ENCODE assay signal across 1 cellular context in genomic region chr2:235637906-235638305, GRCh38.
TF ChIP-seq lines count a peak whose summit lies in the region.

No MANE protein-coding gene starts in this region.

TF ChIP-seq in IMR-90, 13 proteins besides CTCF, POLR2A, EP300 and RAD21 (continued from another document):
- TF ChIP-seq, protein P1, sequence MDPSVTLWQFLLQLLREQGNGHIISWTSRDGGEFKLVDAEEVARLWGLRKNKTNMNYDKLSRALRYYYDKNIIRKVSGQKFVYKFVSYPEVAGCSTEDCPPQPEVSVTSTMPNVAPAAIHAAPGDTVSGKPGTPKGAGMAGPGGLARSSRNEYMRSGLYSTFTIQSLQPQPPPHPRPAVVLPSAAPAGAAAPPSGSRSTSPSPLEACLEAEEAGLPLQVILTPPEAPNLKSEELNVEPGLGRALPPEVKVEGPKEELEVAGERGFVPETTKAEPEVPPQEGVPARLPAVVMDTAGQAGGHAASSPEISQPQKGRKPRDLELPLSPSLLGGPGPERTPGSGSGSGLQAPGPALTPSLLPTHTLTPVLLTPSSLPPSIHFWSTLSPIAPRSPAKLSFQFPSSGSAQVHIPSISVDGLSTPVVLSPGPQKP (IDR thresholded peaks at IDR 0.05; ENCODE audit: borderline replicate concordance, low read depth, low read length) = no peak
TF ChIP-seq in IMR-90: peak in this region for 0.
